ENCODE assay signal across 17 cellular contexts in genomic region chr7:5452470-5452899, GRCh38. TPM values are rescaled to one million over a fixed set of nuclear protein-coding genes. Genes with fewer than 3 reads are reported as not detected.
DNase-seq lines count a peak whose midpoint lies in the region; ATAC-seq, FAIRE-seq and TF ChIP-seq lines count a peak whose summit lies in the region.
"Had no signal": no experiment of that assay in that cellular context is flagged by ENCODE, and none has a peak within 500 bp of the region (broad histone marks: within the 10 kb centered on the region; RNA-seq: fewer than 3 reads in every experiment).

No MANE protein-coding gene starts in this region.

- DNase-seq in GM23248 (peak; percentile 56), RWPE2 (ENCODE audit: low spot score) (no peak), fibroblast of gingiva (ENCODE audit: low read depth) (peak; percentile 53), NCI-H446 (lab: John Stamatoyannopoulos, UW) (no peak), RCC 7860 (ENCODE audit: low spot score) (no peak)
- no peak for DNase-seq in naive thymus-derived CD4-positive, alpha-beta T cell
- DNase-seq: activated CD8-positive, alpha-beta memory T cell treated with anti-CD3 and anti-CD28 coated beads, Interleukin-2, amount 50 U/mL, for 48 hours; activated naive CD4-positive, alpha-beta T cell treated with anti-CD3 and anti-CD28 coated beads for 36 hours; hippocampal formation; Kasumi-1; naive B cell; NCI-H146 had no signal

- H3K4me1 Mint-ChIP-seq in stimulated activated memory B cell treated with anti-CD40 and anti-IgM and Interleukin-4, amounts not matched to agents 10 μg/mL and 1 μg/mL and 100 μg/mL, for 72 hours, result no peaks in the 10 kb centered on the region
- peaks cover 0 to 9% (median 0%) of the 10 kb centered on the region in 7 donors for H3K4me1 Mint-ChIP-seq in naive thymus-derived CD4-positive, alpha-beta T cell

- H3K9me2 ChIP-seq in GM23248 (ENCODE audit: insufficient read depth), result no peaks in the 10 kb centered on the region

- in situ Hi-C loops in GM23248 (cut with MboI), result no loop called here

- FAIRE-seq in RCC 7860 (lab: Jason Lieb, UNC), result no peak

- H3K27ac ChIP-seq in GM23248 (no peak overlapping the region), RWPE2 (ENCODE audit: poor library complexity, severe bottlenecking) (no peak overlapping the region)
- H3K27ac ChIP-seq in naive thymus-derived CD4-positive, alpha-beta T cell (ENCODE audit: low read depth, low read length), result no peak overlapping the region
- H3K27ac ChIP-seq: suprapubic skin had no signal

- H3K4me1 ChIP-seq in GM23248 (ENCODE audit: insufficient read depth) (no peaks in the 10 kb centered on the region), RWPE2 (ENCODE audit: insufficient read depth, poor library complexity, severe bottlenecking) (peaks cover 7% of the 10 kb centered on the region)
- no peaks in the 10 kb centered on the region for H3K4me1 ChIP-seq in naive thymus-derived CD4-positive, alpha-beta T cell (ENCODE audit: control insufficient read depth in 2 of 2, insufficient read depth in 2 of 2, low read length in 2 of 2)

- ATAC-seq in RWPE2 (ENCODE audit: low read depth), result peak; percentile 12; the same call in 2 of the 3 replicates
- peak; percentile 14 for ATAC-seq in stimulated activated memory B cell treated with anti-CD40 and anti-IgM and Interleukin-4, amounts not matched to agents 10 μg/mL and 1 μg/mL and 100 μg/mL, for 72 hours
- ATAC-seq in HG03097 (IDR thresholded peaks at IDR 0.05; ENCODE audit: low FRiP score, unreplicated experiment), result no peak
- no peak for ATAC-seq in naive thymus-derived CD4-positive, alpha-beta T cell

- no peaks in the 10 kb centered on the region for H4K20me1 ChIP-seq in GM23248 (ENCODE audit: insufficient read depth)

- intact Hi-C loops in naive thymus-derived CD4-positive, alpha-beta T cell (cut with micrococcal nuclease), result no loop called here

- H3K9me3 Mint-ChIP-seq in stimulated activated memory B cell treated with anti-CD40 and anti-IgM and Interleukin-4, amounts not matched to agents 10 μg/mL and 1 μg/mL and 100 μg/mL, for 72 hours, result no peaks in the 10 kb centered on the region
- H3K9me3 Mint-ChIP-seq in naive thymus-derived CD4-positive, alpha-beta T cell, result no peaks in the 10 kb centered on the region
- H3K9me3 Mint-ChIP-seq: activated naive CD4-positive, alpha-beta T cell treated with anti-CD3 and anti-CD28 coated beads for 36 hours; T-helper 1 cell treated with Interleukin-12 subunit alpha and Interleukin-12 subunit beta and Interleukin-4 antibody, amounts not matched to agents 30 μg/mL and 1 μg/mL, for 36 hours had no signal

- H3K79me2 ChIP-seq in GM23248 (ENCODE audit: insufficient read depth), result no peaks in the 10 kb centered on the region

- H3K4me3 ChIP-seq in GM23248, result no peak overlapping the region
- no peak overlapping the region for H3K4me3 ChIP-seq in RWPE2 (ENCODE audit: severe bottlenecking)
- no peak overlapping the region for H3K4me3 ChIP-seq in naive thymus-derived CD4-positive, alpha-beta T cell (ENCODE audit: low read length)
- H3K4me3 ChIP-seq: esophagus muscularis mucosa, suprapubic skin had no signal

- H3F3A ChIP-seq in GM23248 (ENCODE audit: insufficient read depth), result no peaks in the 10 kb centered on the region

- TF ChIP-seq CTCF in RWPE2 (IDR thresholded peaks at IDR 0.05; ENCODE audit: poor library complexity, severe bottlenecking), result no peak

- no peak overlapping the region for H2AFZ ChIP-seq in GM23248

- no peaks in the 10 kb centered on the region for H3K36me3 ChIP-seq in GM23248 (ENCODE audit: low read depth)
- H3K36me3 ChIP-seq in RWPE2 (ENCODE audit: low read depth), result no peaks in the 10 kb centered on the region
- H3K36me3 ChIP-seq in naive thymus-derived CD4-positive, alpha-beta T cell (ENCODE audit: control insufficient read depth in 2 of 3, insufficient read depth in 3 of 3, low read length in 3 of 3), result no peaks in the 10 kb centered on the region
- H3K36me3 ChIP-seq: esophagus muscularis mucosa, suprapubic skin had no signal

- POLR2A ChIA-PET in naive thymus-derived CD4-positive, alpha-beta T cell (lab: Charles Lee), result no interaction called here

- H3K4me3 Mint-ChIP-seq in stimulated activated memory B cell treated with anti-CD40 and anti-IgM and Interleukin-4, amounts not matched to agents 10 μg/mL and 1 μg/mL and 100 μg/mL, for 72 hours, result no peak overlapping the region
- no peak overlapping the region for H3K4me3 Mint-ChIP-seq in naive thymus-derived CD4-positive, alpha-beta T cell
- H3K4me3 Mint-ChIP-seq: activated naive CD4-positive, alpha-beta T cell treated with anti-CD3 and anti-CD28 coated beads for 36 hours; naive B cell; T-helper 1 cell treated with Interleukin-12 subunit alpha and Interleukin-12 subunit beta and Interleukin-4 antibody, amounts not matched to agents 30 μg/mL and 1 μg/mL, for 36 hours had no signal

- H3K36me3 Mint-ChIP-seq in stimulated activated memory B cell treated with anti-CD40 and anti-IgM and Interleukin-4, amounts not matched to agents 10 μg/mL and 1 μg/mL and 100 μg/mL, for 72 hours, result peaks cover 6% of the 10 kb centered on the region
- H3K36me3 Mint-ChIP-seq in naive thymus-derived CD4-positive, alpha-beta T cell, result peaks cover 0 to 5% (median 0%) of the 10 kb centered on the region in 5 donors

- H3K27me3 Mint-ChIP-seq in stimulated activated memory B cell treated with anti-CD40 and anti-IgM and Interleukin-4, amounts not matched to agents 10 μg/mL and 1 μg/mL and 100 μg/mL, for 72 hours, result peaks cover 19% of the 10 kb centered on the region
- H3K27me3 Mint-ChIP-seq in naive thymus-derived CD4-positive, alpha-beta T cell, result peaks cover 0 to 11% (median 9%) of the 10 kb centered on the region in 5 donors

- H3K4me2 ChIP-seq in GM23248 (ENCODE audit: unreplicated experiment), result no peak overlapping the region

- no peaks in the 10 kb centered on the region for H3K9me3 ChIP-seq in GM23248 (ENCODE audit: low read depth)
- H3K9me3 ChIP-seq in RWPE2 (ENCODE audit: severe bottlenecking), result no peaks in the 10 kb centered on the region
- H3K9me3 ChIP-seq in naive thymus-derived CD4-positive, alpha-beta T cell (ENCODE audit: control insufficient read depth in 2 of 3, low read length in 3 of 3), result no peaks in the 10 kb centered on the region
- H3K9me3 ChIP-seq: esophagus muscularis mucosa, suprapubic skin had no signal

- H3K27ac Mint-ChIP-seq in stimulated activated memory B cell treated with anti-CD40 and anti-IgM and Interleukin-4, amounts not matched to agents 10 μg/mL and 1 μg/mL and 100 μg/mL, for 72 hours, result no peak overlapping the region
- H3K27ac Mint-ChIP-seq in naive thymus-derived CD4-positive, alpha-beta T cell, result no peak overlapping the region
- H3K27ac Mint-ChIP-seq: activated naive CD4-positive, alpha-beta T cell treated with anti-CD3 and anti-CD28 coated beads for 36 hours; T-helper 1 cell treated with Interleukin-12 subunit alpha and Interleukin-12 subunit beta and Interleukin-4 antibody, amounts not matched to agents 30 μg/mL and 1 μg/mL, for 36 hours had no signal

- H3K27me3 ChIP-seq in GM23248 (replicated peaks; ENCODE audit: insufficient read depth) (no peaks in the 10 kb centered on the region), RWPE2 (ENCODE audit: insufficient read depth, poor library complexity, severe bottlenecking) (no peaks in the 10 kb centered on the region)
- H3K27me3 ChIP-seq in naive thymus-derived CD4-positive, alpha-beta T cell (ENCODE audit: control insufficient read depth in 2 of 2, insufficient read depth in 2 of 2, low read length in 2 of 2), result no peaks in the 10 kb centered on the region
- H3K27me3 ChIP-seq: esophagus muscularis mucosa, suprapubic skin had no signal

- 25 to 36% methylated on average over 9 to 12 of the region's 12 CpGs for WGBS in GM23248 (ENCODE audit: low coverage in 1 of 2, low lambda C conversion rate in 2 of 2, missing lambda C conversion rate in 2 of 2), 2 experiments

- CTCF ChIA-PET in naive thymus-derived CD4-positive, alpha-beta T cell (lab: Charles Lee), result interaction anchor here (0.9 to 2.5 kb wide), 2 partner anchors 56 to 212 kb away, joined by 4 to 14 read pairs; no protein-coding TSS in a partner anchor

- no peak overlapping the region for H3K9ac ChIP-seq in GM23248

RNA-seq across cellular contexts. Expression of gene TNRC18, which starts 28.9 kb away (rescaled TPM):
- total RNA-seq in GM23248 (2014; rRNA removed; shearing (Covaris generic)), result 47.4 and 51.8 TPM in 2 replicates
- polyA plus RNA-seq in GM23248 (2016; fragmentation: Nextera tagmentation; extraction: Ambion mirVana), result 3.7 and 4.8 TPM in 2 replicates
- total RNA-seq in naive thymus-derived CD4-positive, alpha-beta T cell, result 10 to 100 TPM; 34.2 to 83.7 (median 49.3) TPM
- under 1 TPM; 0.18 to 0.98 TPM for polyA plus RNA-seq in naive thymus-derived CD4-positive, alpha-beta T cell

Comparison
In these comparisons a context has a peak if more than half of its experiments do, and no peak if none do; other contexts are left out.
1. DNase-seq: peak in GM23248 (single experiment) and fibroblast of gingiva (single experiment); none in RWPE2 (single experiment), NCI-H446 (0 of 2), RCC 7860 (single experiment) and naive thymus-derived CD4-positive, alpha-beta T cell (0 of 9).
2. ATAC-seq: peak in RWPE2 (single experiment) and stimulated activated memory B cell treated with anti-CD40 and anti-IgM and Interleukin-4, amounts not matched to agents 10 μg/mL and 1 μg/mL and 100 μg/mL, for 72 hours (single experiment); none in HG03097 (single experiment) and naive thymus-derived CD4-positive, alpha-beta T cell (single experiment).